28 cellular contexts compared by ENCODE assay signal in the genomic region with DNA sequence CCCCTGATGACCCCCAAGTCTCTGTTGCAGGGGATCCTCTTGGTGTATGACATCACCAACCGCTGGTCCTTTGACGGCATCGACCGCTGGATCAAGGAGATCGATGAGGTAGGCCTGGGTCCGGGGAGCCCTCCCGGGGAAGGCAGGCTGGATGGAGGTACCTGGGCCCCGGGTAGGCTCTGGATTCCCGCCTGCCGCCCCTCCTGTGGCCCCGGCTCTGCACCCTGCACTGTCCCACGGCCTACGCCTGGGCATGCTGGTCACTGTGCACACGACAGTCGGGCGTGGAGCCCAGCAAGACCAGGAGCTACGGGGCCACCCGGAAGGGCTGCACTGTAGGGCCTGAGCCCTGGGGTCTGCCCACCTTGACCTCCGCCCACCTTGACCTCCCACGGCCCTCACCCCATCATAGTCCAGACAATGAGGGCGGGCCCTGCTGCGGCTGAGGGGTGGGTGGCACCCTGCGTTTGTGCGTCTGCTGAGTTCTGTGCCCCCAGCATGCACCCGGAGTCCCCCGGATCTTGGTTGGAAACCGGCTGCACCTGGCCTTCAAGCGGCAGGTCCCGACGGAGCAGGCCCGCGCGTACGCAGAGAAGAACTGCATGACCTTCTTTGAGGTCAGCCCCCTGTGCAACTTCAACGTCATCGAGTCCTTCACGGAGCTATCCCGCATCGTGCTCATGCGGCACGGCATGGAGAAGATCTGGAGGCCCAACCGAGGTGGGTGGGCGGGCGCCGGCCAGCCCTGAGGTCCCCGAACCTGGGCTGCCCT. TPM values are rescaled to one million over a fixed set of nuclear protein-coding genes. Genes with fewer than 3 reads are reported as not detected.
A peak's percentile ranks its signal among the peaks of the same experiment; 100 is the strongest.
DNase-seq lines count a peak whose midpoint lies in the region; ATAC-seq and TF ChIP-seq lines count a peak whose summit lies in the region.
"Had no signal": no experiment of that assay in that cellular context is flagged by ENCODE, and none has a peak within 500 bp of the region (broad histone marks: within the 10 kb centered on the region; RNA-seq: fewer than 3 reads in every experiment).

No MANE protein-coding gene starts in this region.

- peak overlapping the region; percentile 6 for H4K91ac ChIP-seq in trophoblast cell (ENCODE audit: low read depth, low read length)

- H3K9me3 Mint-ChIP-seq in MCF 10A (ENCODE audit: unreplicated experiment), result no peaks in the 10 kb centered on the region
- H3K9me3 Mint-ChIP-seq: activated CD4-positive, alpha-beta T cell treated with anti-CD3 and anti-CD28 coated beads, Interleukin-2, amount 10 ng/mL, durations not matched to agents 7 days and 5 days; nephron; T-cell had no signal

- H3K9me3 ChIP-seq in breast epithelium, result no peaks in the 10 kb centered on the region
- peaks cover 3% of the 10 kb centered on the region for H3K9me3 ChIP-seq in trophoblast cell (ENCODE audit: insufficient read depth, low read depth, low read length)
- H3K9me3 ChIP-seq: colonic mucosa, ovary, suprapubic skin had no signal

- POLR2A ChIA-PET in MCF 10A (lab: Yijun Ruan, JAX), result interaction anchor here (1.2 to 6.3 kb wide), 6 partner anchors 11 to 89 kb away, joined by 3 to 88 read pairs (median 15); a partner anchor contains a TSS

- no peak overlapping the region for H3K9ac ChIP-seq in trophoblast cell (ENCODE audit: low read length)

- no peak for TF ChIP-seq CTCF in MCF 10A (IDR thresholded peaks at IDR 0.05; ENCODE audit: unreplicated experiment)
- no peak for TF ChIP-seq CTCF in breast epithelium (IDR thresholded peaks at IDR 0.05)

- no peak overlapping the region for H2BK12ac ChIP-seq in trophoblast cell (ENCODE audit: low read length)

- H3K4ac ChIP-seq in trophoblast cell (ENCODE audit: low read depth, low read length), result no peak overlapping the region

- intact Hi-C loops in MCF 10A (cut with micrococcal nuclease) (no loop called here), breast epithelium (cut with DNase I; ENCODE audit: low total_unique reads) (no loop called here)

- no peak overlapping the region for H4K12ac ChIP-seq in trophoblast cell (ENCODE audit: low read depth, low read length)

- H3K14ac ChIP-seq in trophoblast cell (ENCODE audit: low read length), result no peak overlapping the region

- peaks cover 13% of the 10 kb centered on the region for H3K79me2 ChIP-seq in trophoblast cell (ENCODE audit: control insufficient read depth, insufficient read depth, low read length, poor library complexity)

- H3K27ac ChIP-seq in breast epithelium, result no peak overlapping the region
- peak overlapping the region; percentile 63 for H3K27ac ChIP-seq in angular gyrus (ENCODE audit: low read depth, low read length)
- H3K27ac ChIP-seq in trophoblast cell (ENCODE audit: low read depth, low read length), result no peak overlapping the region
- H3K27ac ChIP-seq: 22Rv1, colonic mucosa, epithelial cell of prostate, WERI-Rb-1 had no signal

- H3K36me3 ChIP-seq in breast epithelium (no peaks in the 10 kb centered on the region), trophoblast cell (ENCODE audit: control insufficient read depth in 1 of 2, insufficient read depth in 2 of 2, low read length in 2 of 2) (peaks cover 32 to 42% of the 10 kb centered on the region in 2 experiments)
- H3K36me3 ChIP-seq: ovary had no signal

- no peak overlapping the region for H3K18ac ChIP-seq in trophoblast cell (ENCODE audit: low read length)

- no peak overlapping the region for H2BK120ac ChIP-seq in trophoblast cell (ENCODE audit: insufficient read depth, low read length, poor library complexity)

- H2AK5ac ChIP-seq in trophoblast cell (ENCODE audit: low read length), result peak overlapping the region; percentile 12

- H3K4me2 ChIP-seq in trophoblast cell (ENCODE audit: low read length), result no peak overlapping the region

- H3K79me1 ChIP-seq in trophoblast cell (ENCODE audit: low read length), result peaks cover 24% of the 10 kb centered on the region

- H2AFZ ChIP-seq in trophoblast cell (ENCODE audit: insufficient read depth, low read length, poor library complexity), result no peak overlapping the region

- CTCF ChIA-PET in MCF 10A (lab: Yijun Ruan, JAX), result interaction anchor here (0.6 to 1.8 kb wide), 2 partner anchors 33 to 94 kb away, joined by 3 to 5 read pairs; no protein-coding TSS in a partner anchor

- no TSS peak for BruUV-seq in MCF 10A (replicated peaks; lab: Mats Ljungman, UMichigan)

- DNase-seq in MCF 10A (ENCODE audit: unreplicated experiment) (no peak), breast epithelium (ENCODE audit: low spot score in 2 of 2) (no peak), trophoblast cell (no peak)
- DNase-seq: activated CD4-positive, alpha-beta T cell treated with anti-CD3 and anti-CD28 coated beads, Interleukin-2, amount 10 ng/mL, durations not matched to agents 7 days and 5 days; activated effector memory CD4-positive, alpha-beta T cell treated with anti-CD3 and anti-CD28 coated beads, Interleukin-2, amount 50 U/mL, for 16 hours; activated T-cell treated with anti-CD3 and anti-CD28 coated beads, Interleukin-2, amount 50 U/mL, for 1 hour; colonic mucosa; DMS79; effector CD8-positive, alpha-beta T cell; HCEC 1CT; left colon; mammary epithelial cell; NCI-H1092; NCI-H1694 treated with DMSO at 0.1 percent for 48 hours; NCI-H446 treated with DMSO at 0.1 percent for 48 hours; stimulated activated CD4-positive, alpha-beta T cell treated with anti-CD3 and anti-CD28 coated beads, Interleukin-1b, Interleukin-23, amount 100 ng/mL, for 48 hours; stimulated activated naive CD4-positive, alpha-beta T cell treated with Interleukin-2 at 50 U/mL for 16 hours; T-cell; WERI-Rb-1 had no signal

- no peak overlapping the region for H2BK5ac ChIP-seq in trophoblast cell (ENCODE audit: low read depth, low read length, poor library complexity)

- peak overlapping the region; percentile 87 for H3K27ac Mint-ChIP-seq in MCF 10A (ENCODE audit: low read depth, unreplicated experiment)
- H3K27ac Mint-ChIP-seq: activated CD4-positive, alpha-beta T cell treated with anti-CD3 and anti-CD28 coated beads, Interleukin-2, amount 10 ng/mL, durations not matched to agents 7 days and 5 days; activated naive CD8-positive, alpha-beta T cell; nephron; T-cell had no signal

- peaks cover 41% of the 10 kb centered on the region for H3K36me3 Mint-ChIP-seq in MCF 10A (ENCODE audit: insufficient read depth, unreplicated experiment)
- H3K36me3 Mint-ChIP-seq: activated naive CD8-positive, alpha-beta T cell; T-cell had no signal

- no peak for TF ChIP-seq POLR2A in breast epithelium (IDR thresholded peaks at IDR 0.05)

- H4K8ac ChIP-seq in trophoblast cell (ENCODE audit: low read depth, low read length), result no peak overlapping the region

- ATAC-seq in HG02840 (IDR thresholded peaks at IDR 0.05; ENCODE audit: low FRiP score, unreplicated experiment), result no peak
- no peak for ATAC-seq in HG02763 (IDR thresholded peaks at IDR 0.05; ENCODE audit: unreplicated experiment)
- ATAC-seq: left colon, T-cell had no signal

- H3K4me1 ChIP-seq in breast epithelium (peaks cover 9 to 15% of the 10 kb centered on the region in 2 donors), trophoblast cell (ENCODE audit: control insufficient read depth in 1 of 2, insufficient read depth in 2 of 2, low read length in 2 of 2) (peaks cover 41 to 47% of the 10 kb centered on the region in 2 experiments)
- H3K4me1 ChIP-seq: colonic mucosa had no signal

- H3K27me3 Mint-ChIP-seq in MCF 10A (ENCODE audit: insufficient read depth, unreplicated experiment), result no peaks in the 10 kb centered on the region
- H3K27me3 Mint-ChIP-seq: activated CD4-positive, alpha-beta T cell treated with anti-CD3 and anti-CD28 coated beads, Interleukin-2, amount 10 ng/mL, durations not matched to agents 7 days and 5 days; activated naive CD8-positive, alpha-beta T cell; T-cell had no signal

- H3K27me3 ChIP-seq in breast epithelium (no peaks in the 10 kb centered on the region), trophoblast cell (ENCODE audit: insufficient read depth, low read length) (no peaks in the 10 kb centered on the region)
- H3K27me3 ChIP-seq: colonic mucosa, ovary, suprapubic skin had no signal

- H3K23ac ChIP-seq in trophoblast cell (ENCODE audit: low read length), result no peak overlapping the region

- WGBS in trophoblast cell (ENCODE audit: extremely low coverage, insufficient coverage, insufficient read length), result no CpG with 5 or more reads among the region's 46 CpGs

- H3K4me3 Mint-ChIP-seq in MCF 10A (ENCODE audit: unreplicated experiment), result no peak overlapping the region
- H3K4me3 Mint-ChIP-seq: activated CD4-positive, alpha-beta T cell treated with anti-CD3 and anti-CD28 coated beads, Interleukin-2, amount 10 ng/mL, durations not matched to agents 7 days and 5 days; activated naive CD8-positive, alpha-beta T cell; nephron; T-cell had no signal

- peaks cover 25% of the 10 kb centered on the region for H3K4me1 Mint-ChIP-seq in MCF 10A (ENCODE audit: insufficient read depth, unreplicated experiment)
- H3K4me1 Mint-ChIP-seq: activated CD4-positive, alpha-beta T cell treated with anti-CD3 and anti-CD28 coated beads, Interleukin-2, amount 10 ng/mL, durations not matched to agents 7 days and 5 days; T-cell had no signal

- H3K4me3 ChIP-seq in breast epithelium (no peak overlapping the region), trophoblast cell (ENCODE audit: low read depth, low read length) (no peak overlapping the region)
- H3K4me3 ChIP-seq: colonic mucosa, ovary, suprapubic skin had no signal

RNA-seq across cellular contexts. Expression of a gene that starts 5.2 kb away (rescaled TPM):
- total RNA-seq in MCF 10A (2022), result 0.14 and 0.17 TPM in 2 replicates
- total RNA-seq in breast epithelium, result under 1 TPM in 2 of 3 donors, not detected in 1; 0.66 to 0.73 TPM
- 13.1 and 14.9 TPM in 2 replicates for polyA plus RNA-seq in trophoblast cell (2013)
- polyA plus RNA-seq: mammary epithelial cell had no signal

RNA-seq across cellular contexts. Expression of a gene that starts 10.5 kb away (rescaled TPM):
- total RNA-seq in MCF 10A (2022), result 104 and 106 TPM in 2 replicates
- 100 to 1,000 TPM; 108 to 136 (median 130) TPM for total RNA-seq in breast epithelium
- 67.5 and 72.3 TPM in 2 replicates for polyA plus RNA-seq in trophoblast cell (2013)

RNA-seq across cellular contexts. Expression of a gene that starts 16.0 kb away (rescaled TPM):
- total RNA-seq in MCF 10A (2022) (43.6 and 44.6 TPM in 2 replicates), breast epithelium (10 to 100 TPM; 26.8 to 39.7 (median 34.9) TPM)
- 15.7 and 16.9 TPM in 2 replicates for polyA plus RNA-seq in trophoblast cell (2013)

RNA-seq across cellular contexts. Expression of a gene that starts 23.6 kb away (rescaled TPM):
- total RNA-seq in MCF 10A (2022) (40.4 and 47.9 TPM in 2 replicates), breast epithelium (10 to 100 TPM in 2 of 3 donors, 1 to 10 TPM in 1; 9.6 to 26.9 (median 22.7) TPM)
- 12.2 and 12.5 TPM in 2 replicates for polyA plus RNA-seq in trophoblast cell (2013)

RNA-seq across cellular contexts. Expression of a gene that starts 35.7 kb away (rescaled TPM):
- total RNA-seq in MCF 10A (2022), result 17.1 and 17.7 TPM in 2 replicates
- 10 to 100 TPM; 17.6 to 29.1 (median 20.6) TPM for total RNA-seq in breast epithelium
- 26.3 and 27.6 TPM in 2 replicates for polyA plus RNA-seq in trophoblast cell (2013)
